7 cellular contexts compared by ENCODE assay signal in the genomic region with DNA sequence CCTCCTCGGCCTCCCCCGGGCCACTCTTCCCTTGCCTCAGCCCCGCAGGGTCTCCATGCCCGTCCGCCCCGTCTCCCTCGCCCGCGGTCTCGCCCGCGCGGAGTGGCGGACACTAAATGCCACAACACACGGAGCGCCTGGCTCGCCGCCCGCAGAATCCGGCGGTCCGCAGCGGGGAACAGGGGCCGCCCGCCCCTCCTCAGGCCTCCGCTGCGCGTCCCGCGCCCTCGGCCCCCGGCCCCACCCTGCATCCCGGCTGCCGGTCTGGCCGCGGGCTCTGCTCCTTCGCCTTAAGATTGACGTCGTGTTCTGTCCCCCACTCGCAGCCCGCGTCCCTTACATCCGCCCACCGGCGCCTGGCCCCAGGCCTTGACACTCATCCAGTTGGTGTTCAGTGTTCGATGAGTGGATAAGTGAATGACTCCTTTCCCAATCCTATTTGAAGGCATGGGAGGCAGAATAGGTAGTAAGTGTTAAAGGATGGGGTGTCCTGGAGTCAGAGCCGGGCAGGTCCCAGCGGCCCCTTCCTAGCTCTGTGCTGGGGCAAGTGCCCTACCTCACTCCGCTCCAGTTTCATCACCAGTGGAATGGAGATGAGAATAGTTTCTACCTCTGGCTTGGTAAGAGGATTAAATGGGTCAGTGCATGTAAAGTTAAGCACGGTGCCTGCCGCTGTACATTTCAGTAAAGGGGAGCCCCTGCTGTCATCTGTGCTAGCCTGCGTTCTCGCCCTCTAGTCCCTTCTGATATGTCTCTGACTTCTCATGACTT. TPM values are rescaled to one million over a fixed set of nuclear protein-coding genes. Genes with fewer than 3 reads are reported as not detected.
DNase-seq lines count a peak whose midpoint lies in the region; ATAC-seq, FAIRE-seq and TF ChIP-seq lines count a peak whose summit lies in the region.

No MANE protein-coding gene starts in this region.

- peak; percentile 32 for DNase-seq in GM10248 (ENCODE audit: extremely low spot score)
- DNase-seq in LHCN-M2 (ENCODE audit: low read depth): peak; percentile 36
- DNase-seq in activated T-cell treated with anti-CD3 and anti-CD28 coated beads, Interleukin-2, amount 50 U/mL, for 4 hours: peak; percentile 18
- DNase-seq in fibroblast of villous mesenchyme (ENCODE audit: low read depth): peak; percentile 38
- peak; percentile 46 for DNase-seq in neural progenitor cell (ENCODE audit: low spot score)
- peak; percentile 23 for DNase-seq in urothelium cell line (ENCODE audit: low spot score)

- peaks cover 2% of the 10 kb centered on the region for H3K36me3 Mint-ChIP-seq in activated T-cell treated with anti-CD3 and anti-CD28 coated beads, Interleukin-2, amount 50 U/mL, for 4 hours (ENCODE audit: insufficient read depth)
- no peaks in the 10 kb centered on the region for H3K36me3 Mint-ChIP-seq in neural progenitor cell

- H3K4me2 ChIP-seq in neural progenitor cell: peak overlapping the region; percentile 94

- peak overlapping the region; percentile 34 for H3K9ac ChIP-seq in neural progenitor cell

- TF ChIP-seq CTCF in GM10248 (IDR thresholded peaks at IDR 0.05; ENCODE audit: control extremely low read depth, extremely low read depth, low read depth, missing control alignments): no peak
- no peak for TF ChIP-seq CTCF in fibroblast of villous mesenchyme (IDR thresholded peaks at IDR 0.05; ENCODE audit: insufficient read depth, low read depth, low read length)
- TF ChIP-seq CTCF in neural progenitor cell (IDR thresholded peaks at IDR 0.05): no peak

- H3F3A ChIP-seq in neural progenitor cell (ENCODE audit: low read depth): peaks cover 12% of the 10 kb centered on the region

- no peaks in the 10 kb centered on the region for H3K9me3 Mint-ChIP-seq in activated T-cell treated with anti-CD3 and anti-CD28 coated beads, Interleukin-2, amount 50 U/mL, for 4 hours
- no peaks in the 10 kb centered on the region for H3K9me3 Mint-ChIP-seq in neural progenitor cell

- H3K79me2 ChIP-seq in neural progenitor cell (ENCODE audit: low read depth): peaks cover 53% of the 10 kb centered on the region

- H3K27me3 ChIP-seq in neural progenitor cell: no peaks in the 10 kb centered on the region

- H3K27ac Mint-ChIP-seq in neural progenitor cell: peak overlapping the region; percentile 76

- H3K9me3 ChIP-seq in neural progenitor cell (ENCODE audit: low read depth): no peaks in the 10 kb centered on the region

- H2AFZ ChIP-seq in neural progenitor cell (replicated peaks): peak overlapping the region; percentile 94

- peak; percentile 22 for ATAC-seq in GM21825 (IDR thresholded peaks at IDR 0.05; ENCODE audit: unreplicated experiment)
- peak; percentile 5 to 7 for ATAC-seq in activated T-cell treated with anti-CD3 and anti-CD28 coated beads, Interleukin-2, amount 50 U/mL, for 4 hours

- no peak for FAIRE-seq in urothelium cell line (lab: Jason Lieb, UNC)

- no peak overlapping the region for H3K27ac ChIP-seq in neural progenitor cell

- POLR2A ChIA-PET in GM10248 (lab: Yijun Ruan, JAX): interaction anchor here (0.7 kb wide), 1 partner anchor 538 kb away, joined by 3 read pairs; no protein-coding TSS in a partner anchor

- peaks cover 36% of the 10 kb centered on the region for H3K4me1 Mint-ChIP-seq in activated T-cell treated with anti-CD3 and anti-CD28 coated beads, Interleukin-2, amount 50 U/mL, for 4 hours (ENCODE audit: low read depth)
- peaks cover 11% of the 10 kb centered on the region for H3K4me1 Mint-ChIP-seq in neural progenitor cell

- H3K4me3 ChIP-seq in fibroblast of villous mesenchyme (ENCODE audit: low read depth, low read length) (peak overlapping the region; percentile 74), neural progenitor cell (peak overlapping the region; percentile 83)

- peaks cover 9% of the 10 kb centered on the region for H4K20me1 ChIP-seq in neural progenitor cell (ENCODE audit: low read depth)

- no peak overlapping the region for H3K4me3 Mint-ChIP-seq in activated T-cell treated with anti-CD3 and anti-CD28 coated beads, Interleukin-2, amount 50 U/mL, for 4 hours
- H3K4me3 Mint-ChIP-seq in neural progenitor cell: no peak overlapping the region

- H3K4me1 ChIP-seq in neural progenitor cell: peaks cover 15% of the 10 kb centered on the region

- no peaks in the 10 kb centered on the region for H3K27me3 Mint-ChIP-seq in activated T-cell treated with anti-CD3 and anti-CD28 coated beads, Interleukin-2, amount 50 U/mL, for 4 hours (ENCODE audit: low read depth)
- peaks cover 3% of the 10 kb centered on the region for H3K27me3 Mint-ChIP-seq in neural progenitor cell (ENCODE audit: insufficient read depth, low read depth)

- no peaks in the 10 kb centered on the region for H3K36me3 ChIP-seq in neural progenitor cell

- CTCF ChIA-PET in GM10248 (lab: Yijun Ruan, JAX): interaction anchor here (1.3 kb wide), 2 partner anchors 73 to 153 kb away, joined by 3 read pairs; no protein-coding TSS in a partner anchor

RNA-seq across cellular contexts. Expression of a gene that starts 0.6 kb away (rescaled TPM):
- total RNA-seq in LHCN-M2 (2014; rRNA removed): 20.4 and 21.7 TPM in 2 replicates
- polyA plus RNA-seq in LHCN-M2 (2012): 8.9 TPM
- 1 to 10 TPM; 5.5 to 6.7 (median 5.6) TPM for total RNA-seq in activated T-cell treated with anti-CD3 and anti-CD28 coated beads, Interleukin-2, amount 50 U/mL, for 4 hours
- total RNA-seq in fibroblast of villous mesenchyme: 18.0 and 19.9 TPM in 2 replicates
- total RNA-seq in neural progenitor cell (ENCODE audit: low replicate concordance): 8.4 and 13.1 TPM in 2 replicates

RNA-seq across cellular contexts. Expression of a gene that starts 0.7 kb away (rescaled TPM):
- total RNA-seq in LHCN-M2 (2014; rRNA removed): 48.4 and 64.4 TPM in 2 replicates
- polyA plus RNA-seq in LHCN-M2 (2012): 50.5 TPM
- 10 to 100 TPM; 57.7 to 63.9 (median 58.4) TPM for total RNA-seq in activated T-cell treated with anti-CD3 and anti-CD28 coated beads, Interleukin-2, amount 50 U/mL, for 4 hours
- total RNA-seq in fibroblast of villous mesenchyme: 50.3 and 51.8 TPM in 2 replicates
- total RNA-seq in neural progenitor cell (ENCODE audit: low replicate concordance): 30.4 and 53.5 TPM in 2 replicates

RNA-seq across cellular contexts. Expression of a gene that starts 43.8 kb away (rescaled TPM):
- total RNA-seq in LHCN-M2 (2014; rRNA removed) (9.0 and 10.3 TPM in 2 replicates), fibroblast of villous mesenchyme (8.7 and 9.5 TPM in 2 replicates), neural progenitor cell (ENCODE audit: low replicate concordance) (13.7 and 22.6 TPM in 2 replicates)
- 4.4 TPM for polyA plus RNA-seq in LHCN-M2 (2012)
- 10 to 100 TPM; 14.9 to 16.6 (median 15.5) TPM for total RNA-seq in activated T-cell treated with anti-CD3 and anti-CD28 coated beads, Interleukin-2, amount 50 U/mL, for 4 hours

RNA-seq across cellular contexts. Expression of a gene that starts 58.4 kb away (rescaled TPM):
- 33.9 and 37.6 TPM in 2 replicates for total RNA-seq in LHCN-M2 (2014; rRNA removed)
- 49.4 TPM for polyA plus RNA-seq in LHCN-M2 (2012)
- 1 to 10 TPM; 3.2 to 5.5 (median 4.4) TPM for total RNA-seq in activated T-cell treated with anti-CD3 and anti-CD28 coated beads, Interleukin-2, amount 50 U/mL, for 4 hours
- 12.9 and 16.0 TPM in 2 replicates for total RNA-seq in fibroblast of villous mesenchyme
- 9.3 and 9.9 TPM in 2 replicates for total RNA-seq in neural progenitor cell (ENCODE audit: low replicate concordance)
